In genomic region chr6:99568103-99568933, GRCh38 we compare ENCODE assay signal across 8 cellular contexts. TPM values are rescaled to one million over a fixed set of nuclear protein-coding genes. Genes with fewer than 3 reads are reported as not detected.
DNase-seq lines count a peak whose midpoint lies in the region; ATAC-seq, FAIRE-seq and TF ChIP-seq lines count a peak whose summit lies in the region.

Gene CCNC, minus strand, starts transcription at chr6:99568660. Its CDS starts 133 bp downstream, at chr6:99568527.

- H3K36me3 ChIP-seq in prostate gland (no peaks in the 10 kb centered on the region), urinary bladder (ENCODE audit: insufficient read depth) (no peaks in the 10 kb centered on the region)

- peak; percentile 78 for DNase-seq in GM12892 (ENCODE audit: insufficient read length)
- DNase-seq in NCI-H146 (lab: John Stamatoyannopoulos, UW): peak; percentile 95
- peak in 55 of 56 donors; percentile 6 to 89 (median 80) for DNase-seq in amygdala (lab: John Stamatoyannopoulos, UW)
- peak; percentile 93 for DNase-seq in left ventricle myocardium superior
- peak; percentile 88 for DNase-seq in prostate gland (ENCODE audit: low spot score)

- TF ChIP-seq POLR2A in GM12892 (IDR thresholded peaks at IDR 0.05; ENCODE audit: low read depth, low read length) (peak; percentile 97), prostate gland (IDR thresholded peaks at IDR 0.05) (peak; percentile 63)

- H3K4me3 Mint-ChIP-seq in T-helper 1 cell treated with Interleukin-12 subunit alpha and Interleukin-12 subunit beta and Interleukin-4 antibody, amounts not matched to agents 30 μg/mL and 1 μg/mL, for 36 hours: peak within 1 kb of the TSS; percentile 94

- H3K27ac ChIP-seq in prostate gland (peak within 1 kb of the TSS; percentile 89 to 90), urinary bladder (ENCODE audit: low read depth) (peak within 1 kb of the TSS; percentile 56)

- intact Hi-C loops in left ventricle myocardium superior (cut with micrococcal nuclease): no loop called here
- intact Hi-C loops in prostate gland (cut with DNase I): loop anchor here (5.0 kb wide), 1 partner anchor 46 kb away; no protein-coding TSS in a partner anchor

- no peak for TF ChIP-seq CTCF in prostate gland (IDR thresholded peaks at IDR 0.05)

- H3K27ac Mint-ChIP-seq in T-helper 1 cell treated with Interleukin-12 subunit alpha and Interleukin-12 subunit beta and Interleukin-4 antibody, amounts not matched to agents 30 μg/mL and 1 μg/mL, for 36 hours: peak within 1 kb of the TSS; percentile 88

- under 1% methylated on average over 64 of the region's 64 CpGs for WGBS in prostate gland
- under 1% methylated on average over 64 of the region's 64 CpGs for WGBS in urinary bladder

- H3K4me1 ChIP-seq in prostate gland (replicated peaks): no peaks in the 10 kb centered on the region
- no peaks in the 10 kb centered on the region for H3K4me1 ChIP-seq in urinary bladder (ENCODE audit: insufficient read depth)

- H3K9me3 ChIP-seq in prostate gland: no peaks in the 10 kb centered on the region

- ATAC-seq in HG02840 (IDR thresholded peaks at IDR 0.05; ENCODE audit: low FRiP score, unreplicated experiment) (peak; percentile 98), left ventricle myocardium superior (peak; percentile 100)

- no peaks in the 10 kb centered on the region for H3K9me3 Mint-ChIP-seq in T-helper 1 cell treated with Interleukin-12 subunit alpha and Interleukin-12 subunit beta and Interleukin-4 antibody, amounts not matched to agents 30 μg/mL and 1 μg/mL, for 36 hours

- H3K27me3 ChIP-seq in prostate gland (replicated peaks; ENCODE audit: insufficient read depth): no peaks in the 10 kb centered on the region

- peaks cover 23% of the 10 kb centered on the region for H3K4me1 Mint-ChIP-seq in T-helper 1 cell treated with Interleukin-12 subunit alpha and Interleukin-12 subunit beta and Interleukin-4 antibody, amounts not matched to agents 30 μg/mL and 1 μg/mL, for 36 hours (ENCODE audit: low read depth)

- FAIRE-seq in GM12892 (lab: Jason Lieb, UNC): peak; percentile 98

- H3K4me3 ChIP-seq in prostate gland (peak within 1 kb of the TSS; percentile 83 to 93), urinary bladder (ENCODE audit: low read depth, low read length) (peak within 1 kb of the TSS; percentile 96)

- no peaks in the 10 kb centered on the region for H3K27me3 Mint-ChIP-seq in T-helper 1 cell treated with Interleukin-12 subunit alpha and Interleukin-12 subunit beta and Interleukin-4 antibody, amounts not matched to agents 30 μg/mL and 1 μg/mL, for 36 hours (ENCODE audit: low read depth)

- H3K36me3 Mint-ChIP-seq in T-helper 1 cell treated with Interleukin-12 subunit alpha and Interleukin-12 subunit beta and Interleukin-4 antibody, amounts not matched to agents 30 μg/mL and 1 μg/mL, for 36 hours (ENCODE audit: low read depth): peaks cover 1% of the 10 kb centered on the region

RNA-seq across cellular contexts. Expression of gene CCNC, which starts in this region (rescaled TPM):
- polyA plus RNA-seq in GM12892 (2012; ENCODE audit: missing spikeins): 81.0 TPM
- 16.9 TPM for total RNA-seq in left ventricle myocardium superior
- 10 to 100 TPM; 37.8 to 83.4 TPM for total RNA-seq in prostate gland
- 106 TPM for total RNA-seq in urinary bladder
- 22.7 TPM for polyA plus RNA-seq in urinary bladder

Comparison
In these comparisons a context has a peak if more than half of its experiments do, and no peak if none do; other contexts are left out.
1. Peak in every context shown above with its lines: DNase-seq, ATAC-seq, H3K4me3 ChIP-seq and H3K27ac ChIP-seq.